11 cellular contexts compared by ENCODE assay signal in the genomic region with DNA sequence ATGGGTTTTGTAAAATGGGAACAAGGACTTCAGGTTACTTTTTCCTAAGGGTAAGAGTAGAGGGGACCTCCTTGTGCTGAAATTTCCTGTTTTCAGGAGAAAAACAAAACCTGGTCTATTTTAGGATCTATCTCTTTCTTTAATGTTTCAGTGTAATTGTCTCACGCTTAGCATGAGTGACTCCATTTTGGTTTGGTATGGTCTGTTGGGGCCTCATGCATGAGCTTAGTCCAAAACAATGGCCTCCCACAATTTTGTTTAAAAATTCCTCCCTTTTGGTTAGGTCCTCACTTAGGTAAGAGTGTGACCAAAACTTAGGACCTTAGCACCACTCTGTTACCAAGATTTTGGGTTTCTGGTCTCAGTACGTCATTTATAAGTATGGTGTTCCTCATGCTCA.
"Had no signal": no experiment of that assay in that cellular context is flagged by ENCODE, and none has a peak within 500 bp of the region (broad histone marks: within the 10 kb centered on the region; RNA-seq: fewer than 3 reads in every experiment).

No MANE protein-coding gene starts in this region.

- H2AFZ ChIP-seq: GM23248, GM23338 had no signal

- H3K9ac ChIP-seq: GM23248 had no signal

- FAIRE-seq: H1, H54 had no signal

- H3K4me1 ChIP-seq: HAP-1 had no signal

- H3K4me1 Mint-ChIP-seq: GM23338, H9 had no signal

- H3K4me3 ChIP-seq: GM23248, GM23338, HAP-1 had no signal

- H3K4me3 Mint-ChIP-seq: GM23338, H9, HFFc6 had no signal

- ATAC-seq: GM23338, HCT116 had no signal

- H3K9me3 ChIP-seq: HAP-1 had no signal

- H3K27ac ChIP-seq: GM23248 had no signal

- H3K27ac Mint-ChIP-seq: GM23338, H9, HFFc6 had no signal

- H3K9me3 Mint-ChIP-seq: GM23338, H9, HFFc6 had no signal

- H3K4me2 ChIP-seq: GM23338 had no signal

- DNase-seq: GM23248, GOT3, H7, H9, HCEC 1CT, HFFc6 had no signal
